In the genomic region with DNA sequence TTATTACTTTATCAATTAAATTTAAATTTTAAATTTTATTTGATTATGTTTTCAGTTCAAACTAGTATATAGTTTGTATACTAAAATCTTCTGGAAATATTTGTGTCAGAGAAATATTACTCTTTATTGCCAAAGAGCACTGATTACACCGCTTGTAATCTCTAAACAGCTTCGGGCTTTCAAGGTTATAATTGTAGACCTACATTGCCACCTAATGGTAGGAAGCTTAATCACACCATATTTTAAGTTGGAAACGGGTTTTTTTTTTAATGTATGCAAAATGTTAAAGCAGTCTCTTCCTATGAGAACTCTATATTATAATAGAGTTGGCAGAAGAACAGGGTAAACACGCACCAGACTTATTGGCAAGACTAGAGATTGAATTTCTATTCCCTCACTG, we compare ENCODE assay signal across 8 cellular contexts. TPM values are rescaled to one million over a fixed set of nuclear protein-coding genes. Genes with fewer than 3 reads are reported as not detected.
DNase-seq lines count a peak whose midpoint lies in the region; ATAC-seq and TF ChIP-seq lines count a peak whose summit lies in the region.

No MANE protein-coding gene starts in this region.

- ATAC-seq in HG03521 (IDR thresholded peaks at IDR 0.05; ENCODE audit: unreplicated experiment) (peak; percentile 60), HG03135 (IDR thresholded peaks at IDR 0.05; ENCODE audit: unreplicated experiment) (no peak)

- no peak overlapping the region for H3K27ac Mint-ChIP-seq in progenitor cell of endocrine pancreas

- no peak overlapping the region for H3K4me3 Mint-ChIP-seq in progenitor cell of endocrine pancreas (ENCODE audit: low read depth)

- no peaks in the 10 kb centered on the region for H3K4me1 Mint-ChIP-seq in progenitor cell of endocrine pancreas (ENCODE audit: low read depth)

- H3K9me3 Mint-ChIP-seq in progenitor cell of endocrine pancreas (ENCODE audit: low read depth), result no peaks in the 10 kb centered on the region

- H3K27me3 Mint-ChIP-seq in progenitor cell of endocrine pancreas, result no peaks in the 10 kb centered on the region

- DNase-seq in AG08395 (ENCODE audit: low spot score), result peak; percentile 42
- DNase-seq in SKM-1 (lab: John Stamatoyannopoulos, UW; ENCODE audit: unreplicated experiment), result peak; percentile 38
- peak; percentile 76 for DNase-seq in fibroblast of pulmonary artery (ENCODE audit: low read depth)
- no peak for DNase-seq in progenitor cell of endocrine pancreas (ENCODE audit: low spot score, unreplicated experiment)
- DNase-seq in occipital lobe (lab: John Stamatoyannopoulos, UW), result no peak

- peaks cover 1% of the 10 kb centered on the region for H3K36me3 Mint-ChIP-seq in progenitor cell of endocrine pancreas (ENCODE audit: insufficient read depth)

- TF ChIP-seq CTCF in GM12875 (IDR thresholded peaks at IDR 0.05; ENCODE audit: borderline replicate concordance, insufficient read depth, low read depth, low read length) (peak; percentile 22; the same call in 1 of the 2 replicates), fibroblast of pulmonary artery (IDR thresholded peaks at IDR 0.05; ENCODE audit: low read length, missing control alignments) (peak; percentile 65), progenitor cell of endocrine pancreas (IDR thresholded peaks at IDR 0.05; ENCODE audit: unreplicated experiment) (peak; percentile 77)

- no peak overlapping the region for H3K4me3 ChIP-seq in GM12875 (ENCODE audit: low read depth, low read length)
- H3K4me3 ChIP-seq in fibroblast of pulmonary artery (replicated peaks; ENCODE audit: low read depth, low read length), result no peak overlapping the region

RNA-seq across cellular contexts. Expression of a gene that starts 19.4 kb away (rescaled TPM):
- total RNA-seq in progenitor cell of endocrine pancreas, result 39.3 and 39.6 TPM in 2 replicates
- total RNA-seq in occipital lobe, result 17.5 TPM

Comparison
In these comparisons a context has a peak if more than half of its experiments do, and no peak if none do; other contexts are left out.
1. DNase-seq: peak in AG08395 (single experiment), SKM-1 (single experiment) and fibroblast of pulmonary artery (single experiment); none in progenitor cell of endocrine pancreas (single experiment) and occipital lobe (single experiment).
2. CTCF ChIP-seq: peak in every context shown above with its lines; median percentile 77 in progenitor cell of endocrine pancreas; 65 in fibroblast of pulmonary artery; 22 in GM12875.